19 cellular contexts compared by ENCODE assay signal in genomic region chr3:161413855-161414210, GRCh38. TPM values are rescaled to one million over a fixed set of nuclear protein-coding genes. Genes with fewer than 3 reads are reported as not detected.
A peak's percentile ranks its signal among the peaks of the same experiment; 100 is the strongest.
DNase-seq lines count a peak whose midpoint lies in the region; ATAC-seq, FAIRE-seq and TF ChIP-seq lines count a peak whose summit lies in the region.
"Had no signal": no experiment of that assay in that cellular context is flagged by ENCODE, and none has a peak within 500 bp of the region (broad histone marks: within the 10 kb centered on the region; RNA-seq: fewer than 3 reads in every experiment).

No MANE protein-coding gene starts in this region.

- TF ChIP-seq CTCF in GM12878 (IDR thresholded peaks at IDR 0.05 in 2 of 3, conservative IDR thresholded peaks at IDR 0.05 in 1 of 3; ENCODE audit: control insufficient read depth in 2 of 3, extremely low read depth in 1 of 3, insufficient read depth in 1 of 3, low read depth in 3 of 3, low read length in 3 of 3): no peak

- WGBS in GM12878 (ENCODE audit: insufficient coverage, insufficient replicate concordance, low lambda C conversion rate, missing lambda C conversion rate): 0% methylated on average over 1 of the region's 1 CpG

- CTCF ChIA-PET in GM12878 (lab: Yijun Ruan, JAX): interaction anchor here (1.0 to 10.5 kb wide), 3 partner anchors 10 to 139 kb away, joined by 3 to 100 read pairs (median 17); no protein-coding TSS in a partner anchor

- H4K20me1 ChIP-seq in GM12878 (ENCODE audit: control insufficient read depth, insufficient read depth): no peaks in the 10 kb centered on the region

- ATAC-seq in GM18870 (IDR thresholded peaks at IDR 0.05; ENCODE audit: unreplicated experiment) (peak; percentile 50), GM21515 (IDR thresholded peaks at IDR 0.05; ENCODE audit: unreplicated experiment) (peak; percentile 59), HG02943 (IDR thresholded peaks at IDR 0.05; ENCODE audit: low read depth, unreplicated experiment) (peak; percentile 61), GM12878 (peak; percentile 62)
- no peak for ATAC-seq in stimulated activated naive CD8-positive, alpha-beta T cell treated with anti-CD3 and anti-CD28 coated beads, Interleukin-15, amount 100 ng/mL, for 72 hours
- ATAC-seq: SK-N-SH treated with all-trans-retinoic acid at 6 μM for 48 hours had no signal

- in situ Hi-C loops in GM12878 (cut with MboI): loop anchor here (5.0 kb wide), 1 partner anchor 142 kb away; no protein-coding TSS in a partner anchor

- no peaks in the 10 kb centered on the region; the same call in 2 of the 3 replicates for H3K9me3 ChIP-seq in GM12878 (replicated peaks; ENCODE audit: control insufficient read depth, insufficient read depth, low read length)
- H3K9me3 ChIP-seq: ovary, thyroid gland had no signal

- H3K4me3 Mint-ChIP-seq in activated CD4-positive, alpha-beta T cell treated with anti-CD3 and anti-CD28 coated beads, Interleukin-2, amount 10 ng/mL, durations not matched to agents 24 days and 14 days: no peak overlapping the region
- H3K4me3 Mint-ChIP-seq in stimulated activated naive CD8-positive, alpha-beta T cell treated with anti-CD3 and anti-CD28 coated beads, Interleukin-15, amount 100 ng/mL, for 72 hours: no peak overlapping the region
- H3K4me3 Mint-ChIP-seq: activated naive CD8-positive, alpha-beta T cell treated with anti-CD3 and anti-CD28 coated beads for 36 hours had no signal

- H3K4me1 Mint-ChIP-seq in activated CD4-positive, alpha-beta T cell treated with anti-CD3 and anti-CD28 coated beads, Interleukin-2, amount 10 ng/mL, durations not matched to agents 24 days and 14 days: no peaks in the 10 kb centered on the region
- no peaks in the 10 kb centered on the region for H3K4me1 Mint-ChIP-seq in stimulated activated naive CD8-positive, alpha-beta T cell treated with anti-CD3 and anti-CD28 coated beads, Interleukin-15, amount 100 ng/mL, for 72 hours

- peaks cover 38% of the 10 kb centered on the region for H3K27me3 Mint-ChIP-seq in activated CD4-positive, alpha-beta T cell treated with anti-CD3 and anti-CD28 coated beads, Interleukin-2, amount 10 ng/mL, durations not matched to agents 24 days and 14 days
- H3K27me3 Mint-ChIP-seq in stimulated activated naive CD8-positive, alpha-beta T cell treated with anti-CD3 and anti-CD28 coated beads, Interleukin-15, amount 100 ng/mL, for 72 hours: peaks cover 32% of the 10 kb centered on the region

- H3K27ac ChIP-seq in GM12878 (ENCODE audit: control insufficient read depth, insufficient read depth): no peak overlapping the region
- H3K27ac ChIP-seq: brain microvascular endothelial cell, ovary, PC-9, thyroid gland had no signal

- no peak overlapping the region for H3K27ac Mint-ChIP-seq in activated CD4-positive, alpha-beta T cell treated with anti-CD3 and anti-CD28 coated beads, Interleukin-2, amount 10 ng/mL, durations not matched to agents 24 days and 14 days
- H3K27ac Mint-ChIP-seq in stimulated activated naive CD8-positive, alpha-beta T cell treated with anti-CD3 and anti-CD28 coated beads, Interleukin-15, amount 100 ng/mL, for 72 hours: no peak overlapping the region
- H3K27ac Mint-ChIP-seq: activated naive CD8-positive, alpha-beta T cell treated with anti-CD3 and anti-CD28 coated beads for 36 hours had no signal

- no peak overlapping the region for H3K4me3 ChIP-seq in GM12878
- H3K4me3 ChIP-seq: ovary, PC-9, thyroid gland had no signal

- SMC1A ChIA-PET in GM12878 (lab: Charles Lee; ENCODE audit: uncharacterized antibody, unreplicated experiment): interaction anchor here (1.6 kb wide), 2 partner anchors 13 to 142 kb away, joined by 4 to 6 read pairs; no protein-coding TSS in a partner anchor

- no peak for DNase-seq in GM12878 (ENCODE audit: low read depth, low spot score)
- no peak for DNase-seq in putamen (ENCODE audit: low spot score)
- no peak for DNase-seq in activated CD4-positive, alpha-beta T cell treated with anti-CD3 and anti-CD28 coated beads, Interleukin-2, amount 10 ng/mL, durations not matched to agents 24 days and 14 days
- DNase-seq in head of caudate nucleus: no peak
- DNase-seq in stimulated activated naive CD8-positive, alpha-beta T cell treated with anti-CD3 and anti-CD28 coated beads, Interleukin-15, amount 100 ng/mL, for 72 hours: no peak
- DNase-seq: activated CD4-positive, alpha-beta T cell treated with anti-CD3 and anti-CD28 coated beads, Interleukin-2, amount 50 U/mL, for 1 hour; activated naive CD8-positive, alpha-beta T cell treated with anti-CD3 and anti-CD28 coated beads for 36 hours; NCI-H2029 treated with DMSO at 0.1 percent for 48 hours; NCI-H526; ovary; PC-9 had no signal

- H3K9ac ChIP-seq in GM12878 (ENCODE audit: control insufficient read depth, insufficient read depth, low read length): no peak overlapping the region

- H3K36me3 ChIP-seq in GM12878 (ENCODE audit: control insufficient read depth in 2 of 2, insufficient read depth in 2 of 2, low read length in 1 of 2): no peaks in the 10 kb centered on the region
- H3K36me3 ChIP-seq: brain microvascular endothelial cell, ovary, thyroid gland had no signal

- peaks cover 4% of the 10 kb centered on the region; the same call in 1 of the 2 replicates for H3K4me1 ChIP-seq in GM12878 (ENCODE audit: control insufficient read depth, insufficient read depth, low read length)

- H3K9me3 Mint-ChIP-seq in activated CD4-positive, alpha-beta T cell treated with anti-CD3 and anti-CD28 coated beads, Interleukin-2, amount 10 ng/mL, durations not matched to agents 24 days and 14 days: no peaks in the 10 kb centered on the region
- H3K9me3 Mint-ChIP-seq in stimulated activated naive CD8-positive, alpha-beta T cell treated with anti-CD3 and anti-CD28 coated beads, Interleukin-15, amount 100 ng/mL, for 72 hours: peaks cover 0 to 7% of the 10 kb centered on the region in 2 donors

- TF ChIP-seq POLR2A in GM12878 (IDR thresholded peaks at IDR 0.05; ENCODE audit: low read depth, low read length): no peak

- no peak for TF ChIP-seq RAD21 in GM12878 (IDR thresholded peaks at IDR 0.05; ENCODE audit: insufficient read depth, low read depth, low read length)

- no peak overlapping the region for H3K4me2 ChIP-seq in GM12878 (ENCODE audit: control insufficient read depth, insufficient read depth)
- H3K4me2 ChIP-seq: PC-9 had no signal

- no peaks in the 10 kb centered on the region for H3K27me3 ChIP-seq in GM12878 (replicated peaks in 1 of 2; ENCODE audit: control insufficient read depth in 2 of 2, insufficient read depth in 2 of 2, low read length in 1 of 2)
- H3K27me3 ChIP-seq: brain microvascular endothelial cell, ovary, thyroid gland had no signal

- POLR2A ChIA-PET in GM12878 (lab: Charles Lee): no interaction called here

- no peak overlapping the region for H2AFZ ChIP-seq in GM12878 (ENCODE audit: control insufficient read depth, low read depth, low read length)
- H2AFZ ChIP-seq: PC-9 had no signal

- no peaks in the 10 kb centered on the region for H3K36me3 Mint-ChIP-seq in activated CD4-positive, alpha-beta T cell treated with anti-CD3 and anti-CD28 coated beads, Interleukin-2, amount 10 ng/mL, durations not matched to agents 24 days and 14 days (ENCODE audit: low read depth)
- H3K36me3 Mint-ChIP-seq: activated naive CD8-positive, alpha-beta T cell treated with anti-CD3 and anti-CD28 coated beads for 36 hours had no signal

- intact Hi-C loops in GM12878 (cut with micrococcal nuclease; ENCODE audit: unreplicated experiment) (no loop called here), head of caudate nucleus (cut with DNase I) (no loop called here)
- intact Hi-C loops in activated CD4-positive, alpha-beta T cell treated with anti-CD3 and anti-CD28 coated beads, Interleukin-2, amount 10 ng/mL, durations not matched to agents 24 days and 14 days (cut with micrococcal nuclease): no loop called here

- TF ChIP-seq EP300 in GM12878 (IDR thresholded peaks at IDR 0.05; ENCODE audit: borderline replicate concordance in 1 of 2, control insufficient read depth in 1 of 2, low read depth in 2 of 2, low read length in 2 of 2): no peak

- no peaks in the 10 kb centered on the region for H3K79me2 ChIP-seq in GM12878 (ENCODE audit: control insufficient read depth, insufficient read depth, low read length)

- RAD21 ChIA-PET in GM12878 (lab: Charles Lee; ENCODE audit: unreplicated experiment): interaction anchor here (1.4 kb wide), 2 partner anchors 139 kb away, joined by 5 to 7 read pairs; no protein-coding TSS in a partner anchor

- BruUV-seq in GM12878 (replicated peaks; lab: Mats Ljungman, UMichigan): no TSS peak

- no peak for FAIRE-seq in GM12878 (lab: Jason Lieb, UNC)
- FAIRE-seq: D721Med had no signal

TF ChIP-seq in GM12878, 131 proteins besides CTCF, POLR2A, EP300 and RAD21:
- TF ChIP-seq HDAC2 (IDR thresholded peaks at IDR 0.05) (no peak), ZNF384 (IDR thresholded peaks at IDR 0.05; ENCODE audit: borderline replicate concordance, low read depth, low read length) (peak; percentile 42; the same call in 1 of the 2 replicates)
TF ChIP-seq in GM12878: peak in this region for 1.

RNA-seq across cellular contexts. Expression of gene SPTSSB, which starts 42.5 kb away (rescaled TPM):
- 0.44 and 0.96 TPM in 2 replicates for total RNA-seq in GM12878 (2013; cell fraction: nucleolus; rRNA removed)
- total RNA-seq in GM12878 (2014; rRNA removed): 1.0 and 1.2 TPM in 2 replicates
- 0.74 and 1.2 TPM in 2 replicates for total RNA-seq in GM12878 (2014; rRNA removed; fragmentation: Illumina TruSeq; extraction: Trizol)
- total RNA-seq in GM12878 (2021): 1.1 and 1.8 TPM in 2 replicates
- polyA plus RNA-seq in GM12878 (2011; ENCODE audit: low read depth): not detected
- 30.6 and 41.8 TPM in 2 replicates for polyA plus RNA-seq in GM12878 (2011; rRNA removed)
- 5.7 and 8.4 TPM in 2 replicates for polyA plus RNA-seq in GM12878 (2011; cell fraction: cytosol; rRNA removed)
- polyA plus RNA-seq in GM12878 (2011; cell fraction: nucleus; rRNA removed): 11.3 and 20.4 TPM in 2 replicates
- not detected in 2 replicates for polyA plus RNA-seq in GM12878 (2012)
- 0.66 and 0.86 TPM in 2 replicates for polyA plus RNA-seq in GM12878 (2014; fragmentation: Illumina TruSeq; extraction: Trizol)
- 1 to 10 TPM in 1 of 2 experiments, under 1 TPM in 1; 0.60 to 1.3 TPM for polyA plus RNA-seq in GM12878 (2014; fragmentation: Nextera tagmentation; extraction: Ambion mirVana)
- polyA plus RNA-seq in GM12878 (2014; rRNA removed): 0.30 and 0.81 TPM in 2 replicates
- under 1 TPM; 0.19 to 0.64 TPM for polyA plus RNA-seq in GM12878 (2016; fragmentation: Nextera tagmentation; extraction: Ambion mirVana)
- polyA minus RNA-seq in GM12878 (2011; rRNA and poly(A)+ RNA removed): 8.6 and 10.7 TPM in 2 replicates
- polyA minus RNA-seq in GM12878 (2011; cell fraction: cytosol; rRNA and poly(A)+ RNA removed): 3.7 and 5.3 TPM in 2 replicates
- 9.7 and 9.8 TPM in 2 replicates for polyA minus RNA-seq in GM12878 (2011; cell fraction: nucleus; rRNA and poly(A)+ RNA removed)
- total RNA-seq in activated CD4-positive, alpha-beta T cell treated with anti-CD3 and anti-CD28 coated beads, Interleukin-2, amount 10 ng/mL, durations not matched to agents 24 days and 14 days: not detected in 2 replicates
- total RNA-seq: activated naive CD8-positive, alpha-beta T cell treated with anti-CD3 and anti-CD28 coated beads for 36 hours; dermis microvascular lymphatic vessel endothelial cell; thyroid gland had no signal
